ENCODE assay signal across 8 cellular contexts in genomic region chr10:115355162-115355760, GRCh38.
DNase-seq lines count a peak whose midpoint lies in the region; ATAC-seq and TF ChIP-seq lines count a peak whose summit lies in the region.

No MANE protein-coding gene starts in this region.

- peak; percentile 14 for DNase-seq in activated naive CD8-positive, alpha-beta T cell treated with anti-CD3 and anti-CD28 coated beads, Interleukin-2, amount 50 U/mL, for 24 hours
- DNase-seq in activated naive CD8-positive, alpha-beta T cell treated with anti-CD3 and anti-CD28 coated beads for 36 hours: no peak
- DNase-seq in RKO (ENCODE audit: low spot score) (peak; percentile 77), epithelial cell of proximal tubule (ENCODE audit: low read depth) (peak; percentile 31), osteocyte (ENCODE audit: extremely low spot score, unreplicated experiment) (no peak), 8988T (no peak)

- TF ChIP-seq CTCF in KMS-11 (conservative IDR thresholded peaks at IDR 0.05; ENCODE audit: low read depth, low read length) (peak; percentile 82), epithelial cell of proximal tubule (conservative IDR thresholded peaks at IDR 0.05; ENCODE audit: low read depth, low read length) (peak; percentile 92), osteocyte (IDR thresholded peaks at IDR 0.05) (peak; percentile 86)

- no peak overlapping the region for H3K4me2 ChIP-seq in KMS-11

- H3K79me2 ChIP-seq in KMS-11 (ENCODE audit: insufficient read depth, low read depth): no peaks in the 10 kb centered on the region

- H3K27ac Mint-ChIP-seq in activated naive CD8-positive, alpha-beta T cell treated with anti-CD3 and anti-CD28 coated beads, Interleukin-2, amount 50 U/mL, for 24 hours: no peak overlapping the region
- H3K27ac Mint-ChIP-seq in activated naive CD8-positive, alpha-beta T cell treated with anti-CD3 and anti-CD28 coated beads for 36 hours: no peak overlapping the region
- no peak overlapping the region for H3K27ac Mint-ChIP-seq in osteocyte (ENCODE audit: unreplicated experiment)

- no peak overlapping the region for H3K4me3 Mint-ChIP-seq in activated naive CD8-positive, alpha-beta T cell treated with anti-CD3 and anti-CD28 coated beads, Interleukin-2, amount 50 U/mL, for 24 hours
- no peak overlapping the region for H3K4me3 Mint-ChIP-seq in activated naive CD8-positive, alpha-beta T cell treated with anti-CD3 and anti-CD28 coated beads for 36 hours
- no peak overlapping the region for H3K4me3 Mint-ChIP-seq in osteocyte (ENCODE audit: unreplicated experiment)

- H3K27ac ChIP-seq in KMS-11: no peak overlapping the region

- no peaks in the 10 kb centered on the region for H3K27me3 Mint-ChIP-seq in activated naive CD8-positive, alpha-beta T cell treated with anti-CD3 and anti-CD28 coated beads, Interleukin-2, amount 50 U/mL, for 24 hours
- H3K27me3 Mint-ChIP-seq in activated naive CD8-positive, alpha-beta T cell treated with anti-CD3 and anti-CD28 coated beads for 36 hours: peaks cover 5% of the 10 kb centered on the region
- H3K27me3 Mint-ChIP-seq in osteocyte (ENCODE audit: unreplicated experiment): no peaks in the 10 kb centered on the region

- H3K4me1 ChIP-seq in KMS-11 (ENCODE audit: low read depth, poor library complexity, severe bottlenecking): no peaks in the 10 kb centered on the region

- no peaks in the 10 kb centered on the region for H4K20me1 ChIP-seq in KMS-11 (ENCODE audit: insufficient read depth)

- H3K4me3 ChIP-seq in KMS-11 (IDR thresholded peaks at IDR 0.05; ENCODE audit: insufficient read depth, low read depth, low read length) (no peak overlapping the region), epithelial cell of proximal tubule (ENCODE audit: low read depth, low read length) (no peak overlapping the region)

- ATAC-seq in activated naive CD8-positive, alpha-beta T cell treated with anti-CD3 and anti-CD28 coated beads, Interleukin-2, amount 50 U/mL, for 24 hours: no peak
- peak; percentile 82 for ATAC-seq in GM21737 (IDR thresholded peaks at IDR 0.05; ENCODE audit: unreplicated experiment)

- no peaks in the 10 kb centered on the region for H3K4me1 Mint-ChIP-seq in activated naive CD8-positive, alpha-beta T cell treated with anti-CD3 and anti-CD28 coated beads, Interleukin-2, amount 50 U/mL, for 24 hours
- H3K4me1 Mint-ChIP-seq in activated naive CD8-positive, alpha-beta T cell treated with anti-CD3 and anti-CD28 coated beads for 36 hours: no peaks in the 10 kb centered on the region
- no peaks in the 10 kb centered on the region for H3K4me1 Mint-ChIP-seq in osteocyte (ENCODE audit: unreplicated experiment)

- peaks cover 5% of the 10 kb centered on the region for H3K9me3 Mint-ChIP-seq in activated naive CD8-positive, alpha-beta T cell treated with anti-CD3 and anti-CD28 coated beads, Interleukin-2, amount 50 U/mL, for 24 hours
- no peaks in the 10 kb centered on the region for H3K9me3 Mint-ChIP-seq in activated naive CD8-positive, alpha-beta T cell treated with anti-CD3 and anti-CD28 coated beads for 36 hours
- peaks cover 9% of the 10 kb centered on the region for H3K9me3 Mint-ChIP-seq in osteocyte (ENCODE audit: unreplicated experiment)

- H3K36me3 ChIP-seq in KMS-11 (ENCODE audit: insufficient read depth): no peaks in the 10 kb centered on the region

- no peaks in the 10 kb centered on the region for H3K36me3 Mint-ChIP-seq in activated naive CD8-positive, alpha-beta T cell treated with anti-CD3 and anti-CD28 coated beads, Interleukin-2, amount 50 U/mL, for 24 hours (ENCODE audit: low read depth)
- no peaks in the 10 kb centered on the region for H3K36me3 Mint-ChIP-seq in activated naive CD8-positive, alpha-beta T cell treated with anti-CD3 and anti-CD28 coated beads for 36 hours
- peaks cover 6% of the 10 kb centered on the region for H3K36me3 Mint-ChIP-seq in osteocyte (ENCODE audit: unreplicated experiment)

- no peak overlapping the region for H2AFZ ChIP-seq in KMS-11 (ENCODE audit: low read depth)

- H3K27me3 ChIP-seq in KMS-11 (ENCODE audit: insufficient read depth, low read depth): no peaks in the 10 kb centered on the region

- H3K9ac ChIP-seq in KMS-11: no peak overlapping the region

Comparison
In these comparisons a context has a peak if more than half of its experiments do, and no peak if none do; other contexts are left out.
1. DNase-seq: peak in activated naive CD8-positive, alpha-beta T cell treated with anti-CD3 and anti-CD28 coated beads, Interleukin-2, amount 50 U/mL, for 24 hours (single experiment), RKO (single experiment) and epithelial cell of proximal tubule (single experiment); none in activated naive CD8-positive, alpha-beta T cell treated with anti-CD3 and anti-CD28 coated beads for 36 hours (single experiment), osteocyte (single experiment) and 8988T (single experiment).
2. Peak in every context shown above with its lines, with median percentiles within 50 percentile points of each other: CTCF ChIP-seq.